ENCODE assay signal across 1 cellular context in the genomic region with DNA sequence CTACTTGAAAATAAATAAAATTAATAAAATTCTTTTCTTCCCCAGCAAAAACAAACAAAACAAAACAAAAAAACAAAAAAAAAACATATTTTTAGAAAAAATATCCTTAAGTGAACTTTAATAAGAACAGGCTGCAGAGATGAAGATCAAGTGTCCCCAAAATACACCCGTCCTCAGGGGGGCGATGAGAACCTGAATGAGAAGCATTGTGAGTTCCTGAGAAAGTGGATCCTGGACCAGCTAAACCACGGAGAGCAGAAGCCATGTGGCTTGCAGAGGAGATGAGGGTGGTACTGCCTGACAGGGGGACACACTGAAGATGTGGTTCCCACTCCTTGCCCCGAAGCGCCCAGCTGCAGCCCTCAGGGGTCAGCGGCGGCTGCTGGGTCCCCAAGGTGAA.
TF ChIP-seq lines count a peak whose summit lies in the region.

No MANE protein-coding gene starts in this region.

TF ChIP-seq in A549, 52 proteins besides CTCF, POLR2A, EP300 and RAD21 (continued from another document):
- TF ChIP-seq, protein P1, sequence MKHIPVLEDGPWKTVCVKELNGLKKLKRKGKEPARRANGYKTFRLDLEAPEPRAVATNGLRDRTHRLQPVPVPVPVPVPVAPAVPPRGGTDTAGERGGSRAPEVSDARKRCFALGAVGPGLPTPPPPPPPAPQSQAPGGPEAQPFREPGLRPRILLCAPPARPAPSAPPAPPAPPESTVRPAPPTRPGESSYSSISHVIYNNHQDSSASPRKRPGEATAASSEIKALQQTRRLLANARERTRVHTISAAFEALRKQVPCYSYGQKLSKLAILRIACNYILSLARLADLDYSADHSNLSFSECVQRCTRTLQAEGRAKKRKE (CRISPR knock-in tag; IDR thresholded peaks at IDR 0.05; ENCODE audit: low read depth) = no peak
